In genomic region chr3:128491900-128492352, GRCh38 we compare ENCODE assay signal across 9 cellular contexts. TPM values are rescaled to one million over a fixed set of nuclear protein-coding genes. Genes with fewer than 3 reads are reported as not detected.
DNase-seq lines count a peak whose midpoint lies in the region; ATAC-seq lines count a peak whose summit lies in the region.
"Had no signal": no experiment of that assay in that cellular context is flagged by ENCODE, and none has a peak within 500 bp of the region (broad histone marks: within the 10 kb centered on the region; RNA-seq: fewer than 3 reads in every experiment).

No MANE protein-coding gene starts in this region.

- H3K36me3 Mint-ChIP-seq in T-cell: no peaks in the 10 kb centered on the region
- no peaks in the 10 kb centered on the region for H3K36me3 Mint-ChIP-seq in stimulated activated naive B cell treated with anti-CD40 and anti-IgM and Interleukin-4, amounts not matched to agents 10 μg/mL and 1 μg/mL and 100 μg/mL, for 72 hours

- peaks cover 27 to 40% (median 32%) of the 10 kb centered on the region in 3 donors for H3K4me1 Mint-ChIP-seq in T-cell
- peaks cover 30 to 56% of the 10 kb centered on the region in 2 donors for H3K4me1 Mint-ChIP-seq in stimulated activated naive B cell treated with anti-CD40 and anti-IgM and Interleukin-4, amounts not matched to agents 10 μg/mL and 1 μg/mL and 100 μg/mL, for 72 hours

- H3K27me3 Mint-ChIP-seq in T-cell: peaks cover 45 to 73% of the 10 kb centered on the region in 2 donors
- H3K27me3 Mint-ChIP-seq in stimulated activated naive B cell treated with anti-CD40 and anti-IgM and Interleukin-4, amounts not matched to agents 10 μg/mL and 1 μg/mL and 100 μg/mL, for 72 hours: peaks cover 59 to 86% of the 10 kb centered on the region in 2 donors

- ATAC-seq in T-cell (replicated peaks in 1 of 4) (peak in 1 of 4 experiments; percentile 4), HG03457 (IDR thresholded peaks at IDR 0.05; ENCODE audit: unreplicated experiment) (no peak)
- ATAC-seq in stimulated activated naive B cell treated with anti-CD40 and anti-IgM and Interleukin-4, amounts not matched to agents 10 μg/mL and 1 μg/mL and 100 μg/mL, for 72 hours (replicated peaks): no peak

- peak overlapping the region; percentile 21 to 85 (median 31) for H3K4me3 Mint-ChIP-seq in T-cell
- H3K4me3 Mint-ChIP-seq in stimulated activated naive B cell treated with anti-CD40 and anti-IgM and Interleukin-4, amounts not matched to agents 10 μg/mL and 1 μg/mL and 100 μg/mL, for 72 hours: peak overlapping the region; percentile 51 to 66

- no peaks in the 10 kb centered on the region for H3K9me3 Mint-ChIP-seq in T-cell
- H3K9me3 Mint-ChIP-seq in stimulated activated naive B cell treated with anti-CD40 and anti-IgM and Interleukin-4, amounts not matched to agents 10 μg/mL and 1 μg/mL and 100 μg/mL, for 72 hours: no peaks in the 10 kb centered on the region

- peaks cover 2% of the 10 kb centered on the region for H3K9me3 ChIP-seq in iPS-18c (ENCODE audit: control insufficient read depth, insufficient read depth, low read length)

- CTCF ChIA-PET in T-cell (lab: Charles Lee): no interaction called here

- H3K4me3 ChIP-seq in iPS-18c (ENCODE audit: insufficient read depth, low read depth, low read length): peak overlapping the region; percentile 34

- peak; percentile 47 for DNase-seq in activated T-cell treated with anti-CD3 and anti-CD28 coated beads, Interleukin-2, amount 50 U/mL, for 1 hour
- no peak for DNase-seq in activated T-cell treated with anti-CD3 and anti-CD28 coated beads for 4 hours
- DNase-seq in T-cell: peak in 2 of 34 experiments; percentile 24 to 27
- no peak for DNase-seq in stimulated activated naive B cell treated with anti-CD40 and anti-IgM and Interleukin-4, amounts not matched to agents 10 μg/mL and 1 μg/mL and 100 μg/mL, for 72 hours
- no peak for DNase-seq in NCI-H1048 (lab: John Stamatoyannopoulos, UW)
- DNase-seq in SHP77 treated with DMSO at 0.1 percent for 48 hours (lab: John Stamatoyannopoulos, UW): no peak
- DNase-seq: central memory CD4-positive, alpha-beta T cell had no signal

- POLR2A ChIA-PET in T-cell (lab: Charles Lee): no interaction called here

- no peak overlapping the region for H3K27ac Mint-ChIP-seq in T-cell
- peak overlapping the region; percentile 84 for H3K27ac Mint-ChIP-seq in stimulated activated naive B cell treated with anti-CD40 and anti-IgM and Interleukin-4, amounts not matched to agents 10 μg/mL and 1 μg/mL and 100 μg/mL, for 72 hours

RNA-seq across cellular contexts. Expression of gene GATA2, which starts 1.1 kb away (rescaled TPM):
- 1 to 10 TPM in 4 of 5 donors, under 1 TPM in 1; 0.98 to 4.6 (median 3.5) TPM for total RNA-seq in T-cell

RNA-seq across cellular contexts. Expression of gene DNAJB8, which starts 25.2 kb away (rescaled TPM):
- total RNA-seq in T-cell: not detected
